Comparison of ENCODE assay signal across 8 cellular contexts in the genomic region with DNA sequence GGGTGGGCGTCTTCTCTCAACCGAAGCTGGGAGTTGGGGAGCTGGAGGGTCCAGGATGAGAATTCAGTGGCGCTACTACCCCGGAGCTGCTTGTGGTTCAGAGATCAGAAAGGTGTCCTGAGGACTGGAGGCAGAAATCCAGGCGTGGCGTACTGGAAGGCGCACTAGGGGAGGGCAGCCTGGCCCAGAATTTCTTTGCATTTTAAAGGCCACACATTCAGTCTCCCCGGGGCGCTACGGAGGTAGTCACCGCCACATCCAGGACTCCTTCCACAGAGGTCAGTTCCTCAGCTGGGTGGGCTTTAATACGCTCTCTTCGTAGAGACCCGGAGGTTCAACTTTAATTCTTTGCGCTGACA. TPM values are rescaled to one million over a fixed set of nuclear protein-coding genes. Genes with fewer than 3 reads are reported as not detected.
DNase-seq lines count a peak whose midpoint lies in the region; ATAC-seq and TF ChIP-seq lines count a peak whose summit lies in the region.

No MANE protein-coding gene starts in this region.

- H3K4me3 ChIP-seq in BJ (ENCODE audit: low read depth, low read length) = peak overlapping the region; percentile 70
- H3K4me3 ChIP-seq in left ventricle myocardium inferior = peak overlapping the region; percentile 66
- H3K4me3 ChIP-seq in skeletal muscle satellite cell (ENCODE audit: low read length) = peak overlapping the region; percentile 72

- peak overlapping the region; percentile 92 for H3K4me2 ChIP-seq in skeletal muscle satellite cell (ENCODE audit: low read length)

- CTCF ChIA-PET in BJ (lab: Yijun Ruan, JAX) = interaction anchor here (0.9 to 1.5 kb wide), 4 partner anchors 9 to 97 kb away, joined by 3 to 4 read pairs (median 4); no protein-coding TSS in a partner anchor
- CTCF ChIA-PET in activated CD4-positive, alpha-beta memory T cell treated with anti-CD3 and anti-CD28 coated beads for 36 hours (lab: Charles Lee) = interaction anchor here (3.4 to 6.0 kb wide), 3 partner anchors 68 to 92 kb away, joined by 17 to 56 read pairs (median 24); no protein-coding TSS in a partner anchor

- no peak overlapping the region for H3K9ac ChIP-seq in skeletal muscle satellite cell (ENCODE audit: low read depth, low read length)

- intact Hi-C loops in activated CD4-positive, alpha-beta memory T cell treated with anti-CD3 and anti-CD28 coated beads for 36 hours (cut with micrococcal nuclease) = loop anchor here (1.0 to 5.0 kb wide), 5 partner anchors 32 to 93 kb away; no protein-coding TSS in a partner anchor
- intact Hi-C loops in left ventricle myocardium inferior (cut with micrococcal nuclease) = no loop called here

- H3K36me3 Mint-ChIP-seq in activated CD4-positive, alpha-beta memory T cell treated with anti-CD3 and anti-CD28 coated beads for 36 hours = no peaks in the 10 kb centered on the region

- H3K4me1 Mint-ChIP-seq in activated CD4-positive, alpha-beta memory T cell treated with anti-CD3 and anti-CD28 coated beads for 36 hours (ENCODE audit: low read depth) = peaks cover 69% of the 10 kb centered on the region

- DNase-seq in BJ (ENCODE audit: low read depth) = no peak
- peak; percentile 46 for DNase-seq in activated CD4-positive, alpha-beta memory T cell treated with anti-CD3 and anti-CD28 coated beads for 36 hours
- no peak for DNase-seq in left ventricle myocardium inferior
- no peak for DNase-seq in NCI-H226
- no peak for DNase-seq in hypothalamus (lab: John Stamatoyannopoulos, UW)

- H3K27ac Mint-ChIP-seq in activated CD4-positive, alpha-beta memory T cell treated with anti-CD3 and anti-CD28 coated beads for 36 hours = peak overlapping the region; percentile 65

- H3K9me3 ChIP-seq in left ventricle myocardium inferior (replicated peaks) (no peaks in the 10 kb centered on the region), skeletal muscle satellite cell (replicated peaks; ENCODE audit: low read length) (no peaks in the 10 kb centered on the region)

- POLR2A ChIA-PET in BJ (lab: Charles Lee) = no interaction called here
- POLR2A ChIA-PET in activated CD4-positive, alpha-beta memory T cell treated with anti-CD3 and anti-CD28 coated beads for 36 hours (lab: Charles Lee) = interaction anchor here (0.9 to 4.0 kb wide), 3 partner anchors 22 to 91 kb away, joined by 3 to 34 read pairs (median 3); no protein-coding TSS in a partner anchor

- peak; percentile 18 for ATAC-seq in GM19438 (IDR thresholded peaks at IDR 0.05; ENCODE audit: low read depth, unreplicated experiment)
- peak; percentile 9 for ATAC-seq in HG03460 (IDR thresholded peaks at IDR 0.05; ENCODE audit: unreplicated experiment)

- H3K27me3 ChIP-seq in BJ (ENCODE audit: control insufficient read depth, insufficient read depth, low read length) (no peaks in the 10 kb centered on the region; the same call in 1 of the 2 replicates), left ventricle myocardium inferior (ENCODE audit: low read depth) (peaks cover 81% of the 10 kb centered on the region), skeletal muscle satellite cell (ENCODE audit: control insufficient read depth, insufficient read depth, low read length) (peaks cover 17% of the 10 kb centered on the region)

- H3K27ac ChIP-seq in left ventricle myocardium inferior (replicated peaks) = no peak overlapping the region

- peaks cover 19% of the 10 kb centered on the region for H3K4me1 ChIP-seq in left ventricle myocardium inferior
- peaks cover 7% of the 10 kb centered on the region for H3K4me1 ChIP-seq in skeletal muscle satellite cell (ENCODE audit: control insufficient read depth, insufficient read depth, low read length)

- H3K36me3 ChIP-seq in BJ (ENCODE audit: control insufficient read depth, insufficient read depth, low read length) (no peaks in the 10 kb centered on the region), left ventricle myocardium inferior (no peaks in the 10 kb centered on the region), skeletal muscle satellite cell (ENCODE audit: insufficient read depth, low read length) (no peaks in the 10 kb centered on the region)

- TF ChIP-seq CTCF in BJ (IDR thresholded peaks at IDR 0.05; ENCODE audit: insufficient read depth, low read depth, low read length) (no peak), left ventricle myocardium inferior (IDR thresholded peaks at IDR 0.05; ENCODE audit: borderline replicate concordance) (no peak)

- H3K4me3 Mint-ChIP-seq in activated CD4-positive, alpha-beta memory T cell treated with anti-CD3 and anti-CD28 coated beads for 36 hours = peak overlapping the region; percentile 87

- no peaks in the 10 kb centered on the region for H3K9me3 Mint-ChIP-seq in activated CD4-positive, alpha-beta memory T cell treated with anti-CD3 and anti-CD28 coated beads for 36 hours

- H3K27me3 Mint-ChIP-seq in activated CD4-positive, alpha-beta memory T cell treated with anti-CD3 and anti-CD28 coated beads for 36 hours = peaks cover 2% of the 10 kb centered on the region

RNA-seq across cellular contexts. Expression of a gene that starts 0.3 kb away (rescaled TPM):
- 9.5 TPM in 2 replicates for polyA plus RNA-seq in BJ (2011; rRNA removed)
- polyA minus RNA-seq in BJ (2011; rRNA and poly(A)+ RNA removed) = 11.0 and 16.3 TPM in 2 replicates
- total RNA-seq in activated CD4-positive, alpha-beta memory T cell treated with anti-CD3 and anti-CD28 coated beads for 36 hours = 10 to 100 TPM; 38.5 to 41.7 TPM
- 1.0 TPM for total RNA-seq in left ventricle myocardium inferior
- total RNA-seq in skeletal muscle satellite cell (2012; rRNA removed) = under 0.01 and 0.51 TPM in 2 replicates

Comparison
In these comparisons a context has a peak if more than half of its experiments do, and no peak if none do; other contexts are left out.
1. RNA of a gene that starts 0.3 kb away (total RNA-seq): 38.5 to 41.7 TPM in activated CD4-positive, alpha-beta memory T cell treated with anti-CD3 and anti-CD28 coated beads for 36 hours; 1.0 TPM in left ventricle myocardium inferior (single experiment); every median in the first group is over 10 times any median in the second.
2. Peak in every context shown above with its lines, with median percentiles within 50 percentile points of each other: H3K4me3 ChIP-seq.